1 cellular context compared by ENCODE assay signal in the genomic region with DNA sequence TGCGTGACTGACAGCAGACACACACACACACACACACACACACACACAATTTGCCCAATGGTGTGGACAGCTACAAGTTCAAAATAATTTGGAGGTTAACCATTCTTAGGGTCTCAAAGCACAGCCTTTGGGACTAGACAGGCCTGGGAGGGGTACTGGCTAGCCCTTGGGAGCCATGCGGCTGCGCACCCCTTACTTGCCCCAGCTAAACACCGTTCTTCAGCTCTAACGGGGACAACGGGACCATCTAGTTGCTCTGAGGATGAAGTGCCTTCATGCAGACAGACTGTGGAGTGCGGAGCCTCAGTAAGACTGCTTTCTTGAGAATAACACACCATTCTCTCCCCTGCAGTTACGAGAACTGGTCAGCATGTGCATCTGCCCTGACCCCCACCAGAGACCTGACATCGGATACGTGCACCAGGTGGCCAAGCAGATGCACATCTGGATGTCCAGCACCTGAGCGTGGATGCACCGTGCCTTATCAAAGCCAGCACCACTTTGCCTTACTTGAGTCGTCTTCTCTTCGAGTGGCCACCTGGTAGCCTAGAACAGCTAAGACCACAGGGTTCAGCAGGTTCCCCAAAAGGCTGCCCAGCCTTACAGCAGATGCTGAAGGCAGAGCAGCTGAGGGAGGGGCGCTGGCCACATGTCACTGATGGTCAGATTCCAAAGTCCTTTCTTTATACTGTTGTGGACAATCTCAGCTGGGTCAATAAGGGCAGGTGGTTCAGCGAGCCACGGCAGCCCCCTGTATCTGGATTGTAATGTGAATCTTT.
TF ChIP-seq lines count a peak whose summit lies in the region.

No MANE protein-coding gene starts in this region.

TF ChIP-seq in GM23338, 12 proteins besides CTCF, POLR2A, EP300 and RAD21:
- no peak for TF ChIP-seq JUNB (IDR thresholded peaks at IDR 0.05; ENCODE audit: unreplicated experiment)
- TF ChIP-seq ZNF114 (CRISPR knock-in tag; IDR thresholded peaks at IDR 0.05) = no peak
- no peak for TF ChIP-seq CREB1 (CRISPR knock-in tag; IDR thresholded peaks at IDR 0.05; ENCODE audit: low read depth)
